8 cellular contexts compared by ENCODE assay signal in genomic region chr1:94247146-94248094, GRCh38. TPM values are rescaled to one million over a fixed set of nuclear protein-coding genes. Genes with fewer than 3 reads are reported as not detected.
A peak's percentile ranks its signal among the peaks of the same experiment; 100 is the strongest.
DNase-seq lines count a peak whose midpoint lies in the region; ATAC-seq, FAIRE-seq and TF ChIP-seq lines count a peak whose summit lies in the region.

No MANE protein-coding gene starts in this region.

- H3K4me3 ChIP-seq in neuronal stem cell (ENCODE audit: low read length in 2 of 2) = peak overlapping the region; percentile 49 to 88

- no peak overlapping the region for H2BK120ac ChIP-seq in neuronal stem cell (ENCODE audit: low read depth, low read length)

- H3K23ac ChIP-seq in neuronal stem cell (ENCODE audit: low read depth, low read length, poor library complexity) = peak overlapping the region; percentile 89

- H4K8ac ChIP-seq in neuronal stem cell (ENCODE audit: low read depth, low read length) = no peak overlapping the region

- peaks cover 4 to 73% (median 27%) of the 10 kb centered on the region in 3 experiments for H3K27me3 ChIP-seq in neuronal stem cell (ENCODE audit: control insufficient read depth in 3 of 3, insufficient read depth in 3 of 3, low read depth in 1 of 3, low read length in 3 of 3)

- H3K79me1 ChIP-seq in neuronal stem cell (ENCODE audit: low read depth, low read length) = no peaks in the 10 kb centered on the region

- peak overlapping the region; percentile 74 for H3K4me2 ChIP-seq in neuronal stem cell (ENCODE audit: insufficient read depth, low read length, poor library complexity, severe bottlenecking)

- no peak overlapping the region for H2BK12ac ChIP-seq in neuronal stem cell (ENCODE audit: low read length)

- peak overlapping the region; percentile 86 for H3K9ac ChIP-seq in neuronal stem cell (ENCODE audit: low read depth, low read length, poor library complexity)

- peaks cover 0 to 5% of the 10 kb centered on the region in 2 donors for H3K4me1 ChIP-seq in neuronal stem cell (ENCODE audit: control insufficient read depth in 2 of 2, insufficient read depth in 1 of 2, low read depth in 1 of 2, low read length in 2 of 2)

- H3K27ac ChIP-seq in 22Rv1 (peak overlapping the region; percentile 58), neuronal stem cell (replicated peaks; ENCODE audit: low read length) (no peak overlapping the region)

- CTCF ChIA-PET in GM10248 (lab: Yijun Ruan, JAX) = interaction anchor here (0.7 to 1.6 kb wide), 4 partner anchors 19 to 185 kb away, joined by 3 to 4 read pairs (median 3); no protein-coding TSS in a partner anchor

- no peak overlapping the region for H2AK5ac ChIP-seq in neuronal stem cell (ENCODE audit: low read depth, low read length)

- H3K36me3 ChIP-seq in neuronal stem cell (replicated peaks in 1 of 2; ENCODE audit: control insufficient read depth in 2 of 2, insufficient read depth in 2 of 2, low read length in 2 of 2) = no peaks in the 10 kb centered on the region

- H3K14ac ChIP-seq in neuronal stem cell (ENCODE audit: low read length) = no peak overlapping the region

- peak overlapping the region; percentile 99 for H2AFZ ChIP-seq in neuronal stem cell (ENCODE audit: low read length)

- FAIRE-seq in frontal cortex (lab: Jason Lieb, UNC) = no peak

- no peak overlapping the region for H3K4ac ChIP-seq in neuronal stem cell (ENCODE audit: low read length)

- POLR2A ChIA-PET in GM10248 (lab: Yijun Ruan, JAX) = no interaction called here

- H2BK15ac ChIP-seq in neuronal stem cell (ENCODE audit: low read length) = peak overlapping the region; percentile 67

- peaks cover 0 to 4% of the 10 kb centered on the region in 2 donors for H3K9me3 ChIP-seq in neuronal stem cell (replicated peaks in 1 of 2; ENCODE audit: control insufficient read depth in 2 of 2, insufficient read depth in 1 of 2, low read depth in 1 of 2, low read length in 2 of 2)

- peak; percentile 91 for ATAC-seq in HG02642 (IDR thresholded peaks at IDR 0.05; ENCODE audit: poor library complexity, unreplicated experiment)

- H4K91ac ChIP-seq in neuronal stem cell (ENCODE audit: low read depth, low read length, poor library complexity) = no peak overlapping the region

- peak overlapping the region; percentile 95 for H3K18ac ChIP-seq in neuronal stem cell (ENCODE audit: low read length)

- no peak overlapping the region for H2BK5ac ChIP-seq in neuronal stem cell (ENCODE audit: low read length)

- TF ChIP-seq CTCF in 22Rv1 (IDR thresholded peaks at IDR 0.05) (no peak), GM10248 (IDR thresholded peaks at IDR 0.05; ENCODE audit: control extremely low read depth, extremely low read depth, low read depth, missing control alignments) (no peak)

- DNase-seq in GM10248 (ENCODE audit: extremely low spot score) (peak; percentile 73), NCI-H226 (peak; percentile 40), frontal cortex (ENCODE audit: low spot score in 2 of 2) (peak; percentile 50 to 74), neuronal stem cell (ENCODE audit: low spot score) (peak; percentile 82), amniotic stem cell (lab: John Stamatoyannopoulos, UW) (no peak)
- peak; percentile 43 to 56 for DNase-seq in activated T-cell treated with anti-CD3 and anti-CD28 coated beads, Interleukin-2, amount 50 U/mL, for 48 hours

- WGBS in neuronal stem cell (ENCODE audit: extremely low coverage in 2 of 2, insufficient read length in 2 of 2, insufficient replicate concordance in 1 of 2), 2 donors = no CpG with 5 or more reads among the region's 102 CpGs

RNA-seq across cellular contexts. Expression of gene ARHGAP29, which starts 10.0 kb away (rescaled TPM):
- total RNA-seq in frontal cortex = 12.2 TPM
- 21.0 TPM for polyA plus RNA-seq in neuronal stem cell (2013, experiment 1 of 2)
- polyA plus RNA-seq in neuronal stem cell (2013, experiment 2 of 2) = 21.2 TPM
